ENCODE assay signal across 8 cellular contexts in genomic region chr17:40322417-40323315, GRCh38. TPM values are rescaled to one million over a fixed set of nuclear protein-coding genes. Genes with fewer than 3 reads are reported as not detected.
DNase-seq lines count a peak whose midpoint lies in the region; ATAC-seq and TF ChIP-seq lines count a peak whose summit lies in the region.

No MANE protein-coding gene starts in this region.

- no peak for TF ChIP-seq CTCF in HCT116 (IDR thresholded peaks at IDR 0.05 in 2 of 3, conservative IDR thresholded peaks at IDR 0.05 in 1 of 3; ENCODE audit: borderline replicate concordance in 1 of 3, insufficient read depth in 1 of 3, low read depth in 2 of 3, low read length in 2 of 3)

- peak overlapping the region; percentile 95 for H3K4me2 ChIP-seq in HCT116 (ENCODE audit: low read length)

- H3K27me3 ChIP-seq in HCT116 (ENCODE audit: insufficient read depth, low read length): no peaks in the 10 kb centered on the region

- H3K36me3 ChIP-seq in HCT116 (ENCODE audit: control insufficient read depth in 1 of 2, insufficient read depth in 2 of 2, low read length in 2 of 2): no peaks in the 10 kb centered on the region

- intact Hi-C loops in HCT116 (cut with micrococcal nuclease): no loop called here

- peak overlapping the region; percentile 66 for H3K9ac ChIP-seq in HCT116 (ENCODE audit: low read length)

- RAD21 ChIA-PET in HCT116 (lab: Charles Lee; ENCODE audit: low non-redundant PET in 1 of 2, low total read pairs in 2 of 2, uncharacterized antibody in 2 of 2, unreplicated experiment in 2 of 2): no interaction called here

- no peaks in the 10 kb centered on the region for H3K9me3 Mint-ChIP-seq in activated CD8-positive, alpha-beta memory T cell treated with anti-CD3 and anti-CD28 coated beads, Interleukin-2, amount 10 ng/mL, durations not matched to agents 7 days and 5 days (ENCODE audit: low read depth)
- H3K9me3 Mint-ChIP-seq in naive thymus-derived CD8-positive, alpha-beta T cell: peaks cover 0 to 5% (median 0%) of the 10 kb centered on the region in 9 donors
- no peaks in the 10 kb centered on the region for H3K9me3 Mint-ChIP-seq in stimulated activated naive B cell treated with anti-CD40 and anti-IgM and Interleukin-4, amounts not matched to agents 10 μg/mL and 1 μg/mL and 100 μg/mL, for 72 hours

- no peaks in the 10 kb centered on the region for H3K9me2 ChIP-seq in HCT116 (ENCODE audit: insufficient read depth)

- DNase-seq in GM04503 (ENCODE audit: low read depth) (peak; percentile 71), HCT116 (ENCODE audit: low read depth, low spot score) (peak; percentile 40), epidermal melanocyte (ENCODE audit: insufficient read length, low spot score) (peak; percentile 87)
- peak; percentile 84 for DNase-seq in NK-92 treated with Interleukin-12 subunit alpha and Interleukin-12 subunit beta, amount 100 ng/mL, for 24 hours (lab: John Stamatoyannopoulos, UW)
- DNase-seq in activated CD8-positive, alpha-beta memory T cell treated with anti-CD3 and anti-CD28 coated beads, Interleukin-2, amount 10 ng/mL, durations not matched to agents 7 days and 5 days: peak; percentile 93
- peak; percentile 74 to 100 (median 97) for DNase-seq in naive thymus-derived CD8-positive, alpha-beta T cell
- DNase-seq in stimulated activated naive B cell treated with anti-CD40 and anti-IgM and Interleukin-4, amounts not matched to agents 10 μg/mL and 1 μg/mL and 100 μg/mL, for 72 hours: peak; percentile 91

- H3K4me1 ChIP-seq in HCT116 (ENCODE audit: control insufficient read depth in 1 of 2, insufficient read depth in 2 of 2, low read length in 2 of 2): peaks cover 36 to 60% of the 10 kb centered on the region in 2 experiments

- CTCF ChIA-PET in HCT116 (lab: Charles Lee): no interaction called here
- CTCF ChIA-PET in activated CD8-positive, alpha-beta memory T cell treated with anti-CD3 and anti-CD28 coated beads, Interleukin-2, amount 10 ng/mL, durations not matched to agents 7 days and 5 days (lab: Charles Lee): interaction anchor here (0.7 to 5.2 kb wide), 11 partner anchors 9 to 211 kb away, joined by 3 to 27 read pairs (median 4); partner anchors contain the start of gene WIPF2

- peak overlapping the region; percentile 97 for H3K27ac Mint-ChIP-seq in activated CD8-positive, alpha-beta memory T cell treated with anti-CD3 and anti-CD28 coated beads, Interleukin-2, amount 10 ng/mL, durations not matched to agents 7 days and 5 days
- H3K27ac Mint-ChIP-seq in naive thymus-derived CD8-positive, alpha-beta T cell: peak overlapping the region; percentile 98 to 100 (median 100)
- H3K27ac Mint-ChIP-seq in stimulated activated naive B cell treated with anti-CD40 and anti-IgM and Interleukin-4, amounts not matched to agents 10 μg/mL and 1 μg/mL and 100 μg/mL, for 72 hours: peak overlapping the region; percentile 100

- peak overlapping the region; percentile 94 for H3K4me3 Mint-ChIP-seq in activated CD8-positive, alpha-beta memory T cell treated with anti-CD3 and anti-CD28 coated beads, Interleukin-2, amount 10 ng/mL, durations not matched to agents 7 days and 5 days
- peak overlapping the region; percentile 83 to 97 (median 96) for H3K4me3 Mint-ChIP-seq in naive thymus-derived CD8-positive, alpha-beta T cell
- peak overlapping the region; percentile 85 to 90 for H3K4me3 Mint-ChIP-seq in stimulated activated naive B cell treated with anti-CD40 and anti-IgM and Interleukin-4, amounts not matched to agents 10 μg/mL and 1 μg/mL and 100 μg/mL, for 72 hours

- no peak overlapping the region for H2AFZ ChIP-seq in HCT116 (ENCODE audit: low read depth, low read length, poor library complexity, severe bottlenecking)

- H3K36me3 Mint-ChIP-seq in activated CD8-positive, alpha-beta memory T cell treated with anti-CD3 and anti-CD28 coated beads, Interleukin-2, amount 10 ng/mL, durations not matched to agents 7 days and 5 days: peaks cover 3% of the 10 kb centered on the region
- peaks cover 0 to 2% (median 0%) of the 10 kb centered on the region in 3 donors for H3K36me3 Mint-ChIP-seq in naive thymus-derived CD8-positive, alpha-beta T cell
- H3K36me3 Mint-ChIP-seq in stimulated activated naive B cell treated with anti-CD40 and anti-IgM and Interleukin-4, amounts not matched to agents 10 μg/mL and 1 μg/mL and 100 μg/mL, for 72 hours: peaks cover 4 to 19% of the 10 kb centered on the region in 2 donors

- H3K27me3 Mint-ChIP-seq in activated CD8-positive, alpha-beta memory T cell treated with anti-CD3 and anti-CD28 coated beads, Interleukin-2, amount 10 ng/mL, durations not matched to agents 7 days and 5 days: no peaks in the 10 kb centered on the region
- H3K27me3 Mint-ChIP-seq in naive thymus-derived CD8-positive, alpha-beta T cell: peaks cover 0 to 6% (median 0%) of the 10 kb centered on the region in 5 donors
- no peaks in the 10 kb centered on the region for H3K27me3 Mint-ChIP-seq in stimulated activated naive B cell treated with anti-CD40 and anti-IgM and Interleukin-4, amounts not matched to agents 10 μg/mL and 1 μg/mL and 100 μg/mL, for 72 hours

- POLR2A ChIA-PET in HCT116 (lab: Charles Lee): interaction anchor here (1.0 kb wide), 1 partner anchor 11 kb away, joined by 5 read pairs; no protein-coding TSS in a partner anchor
- POLR2A ChIA-PET in naive thymus-derived CD8-positive, alpha-beta T cell (lab: Charles Lee): interaction anchor here (0.5 to 28.1 kb wide), 19 partner anchors 4 to 1955 kb away, joined by 3 to 458 read pairs (median 5); partner anchors contain the start of genes EIF1, NR1D1 and RARA

- peak overlapping the region; percentile 60 for H3K27ac ChIP-seq in HCT116 (ENCODE audit: low read depth, low read length)

- ATAC-seq in HCT116 (0 out of 2 replicates have a peak, but pooled peaks have one; percentile 7), HG02610 (IDR thresholded peaks at IDR 0.05; ENCODE audit: unreplicated experiment) (no peak)
- ATAC-seq in activated CD8-positive, alpha-beta memory T cell treated with anti-CD3 and anti-CD28 coated beads, Interleukin-2, amount 10 ng/mL, durations not matched to agents 7 days and 5 days: peak; percentile 37
- ATAC-seq in naive thymus-derived CD8-positive, alpha-beta T cell: peak; percentile 31 to 40
- peak; percentile 44 to 52 for ATAC-seq in stimulated activated naive B cell treated with anti-CD40 and anti-IgM and Interleukin-4, amounts not matched to agents 10 μg/mL and 1 μg/mL and 100 μg/mL, for 72 hours (replicated peaks)

- no peaks in the 10 kb centered on the region for H3K9me3 ChIP-seq in HCT116 (ENCODE audit: control insufficient read depth in 1 of 2, insufficient read depth in 1 of 2, low read depth in 1 of 2, low read length in 2 of 2)

- no TSS peak for BruUV-seq in HCT116 (replicated peaks; lab: Mats Ljungman, UMichigan)

- no peak for TF ChIP-seq POLR2A in HCT116 (IDR thresholded peaks at IDR 0.05; ENCODE audit: borderline replicate concordance, extremely low read depth, insufficient read depth, insufficient read length)

- peaks cover 87% of the 10 kb centered on the region for H3K4me1 Mint-ChIP-seq in activated CD8-positive, alpha-beta memory T cell treated with anti-CD3 and anti-CD28 coated beads, Interleukin-2, amount 10 ng/mL, durations not matched to agents 7 days and 5 days
- peaks cover 60 to 96% (median 89%) of the 10 kb centered on the region in 4 donors for H3K4me1 Mint-ChIP-seq in naive thymus-derived CD8-positive, alpha-beta T cell
- H3K4me1 Mint-ChIP-seq in stimulated activated naive B cell treated with anti-CD40 and anti-IgM and Interleukin-4, amounts not matched to agents 10 μg/mL and 1 μg/mL and 100 μg/mL, for 72 hours: peaks cover 80 to 98% of the 10 kb centered on the region in 2 donors

- no peaks in the 10 kb centered on the region for H4K20me1 ChIP-seq in HCT116 (ENCODE audit: insufficient read depth)

- peaks cover 93% of the 10 kb centered on the region for H3K79me2 ChIP-seq in HCT116 (ENCODE audit: insufficient read depth, low read length)

- peak overlapping the region; percentile 46 to 56 for H3K4me3 ChIP-seq in HCT116 (replicated peaks in 1 of 2; ENCODE audit: low read depth in 1 of 2, low read length in 2 of 2)

- no peak for TF ChIP-seq RAD21 in HCT116 (IDR thresholded peaks at IDR 0.05; ENCODE audit: low read depth)

TF ChIP-seq in HCT116, 20 proteins besides CTCF, POLR2A, EP300 and RAD21:
- peak; percentile 84 for TF ChIP-seq TCF7L2 (IDR thresholded peaks at IDR 0.05; ENCODE audit: borderline replicate concordance, extremely low read depth, insufficient read depth, insufficient read length)
- TF ChIP-seq EGR1 (IDR thresholded peaks at IDR 0.05; ENCODE audit: low read depth): no peak

RNA-seq across cellular contexts. Expression of gene RARA, which starts 13.7 kb away (rescaled TPM):
- total RNA-seq in HCT116 (2021; ENCODE audit: unreplicated experiment): 35.1 TPM
- polyA plus RNA-seq in HCT116 (2012): 38.1 and 46.6 TPM in 2 replicates
- 10 to 100 TPM; 29.9 to 39.5 TPM for total RNA-seq in activated CD8-positive, alpha-beta memory T cell treated with anti-CD3 and anti-CD28 coated beads, Interleukin-2, amount 10 ng/mL, durations not matched to agents 7 days and 5 days
- total RNA-seq in naive thymus-derived CD8-positive, alpha-beta T cell: 10 to 100 TPM; 39.2 to 39.9 TPM
- polyA plus RNA-seq in naive thymus-derived CD8-positive, alpha-beta T cell: 10 to 100 TPM in 1 of 3 donors, 1 to 10 TPM in 2; 7.2 to 12.4 (median 9.0) TPM

RNA-seq across cellular contexts. Expression of gene CDC6, which starts 35.0 kb away (rescaled TPM):
- 117 TPM for total RNA-seq in HCT116 (2021; ENCODE audit: unreplicated experiment)
- polyA plus RNA-seq in HCT116 (2012): 37.2 and 38.7 TPM in 2 replicates
- 100 to 1,000 TPM; 109 to 111 TPM for total RNA-seq in activated CD8-positive, alpha-beta memory T cell treated with anti-CD3 and anti-CD28 coated beads, Interleukin-2, amount 10 ng/mL, durations not matched to agents 7 days and 5 days
- total RNA-seq in naive thymus-derived CD8-positive, alpha-beta T cell: 1 to 10 TPM; 1.5 to 1.6 TPM
- under 1 TPM in 1 of 3 donors, not detected in 2; 0.08 TPM for polyA plus RNA-seq in naive thymus-derived CD8-positive, alpha-beta T cell

RNA-seq across cellular contexts. Expression of gene GJD3, which starts 41.9 kb away (rescaled TPM):
- not detected for total RNA-seq in HCT116 (2021; ENCODE audit: unreplicated experiment)
- 0.29 and 1.5 TPM in 2 replicates for polyA plus RNA-seq in HCT116 (2012)
- total RNA-seq in activated CD8-positive, alpha-beta memory T cell treated with anti-CD3 and anti-CD28 coated beads, Interleukin-2, amount 10 ng/mL, durations not matched to agents 7 days and 5 days: not detected
- total RNA-seq in naive thymus-derived CD8-positive, alpha-beta T cell: not detected
- polyA plus RNA-seq in naive thymus-derived CD8-positive, alpha-beta T cell: not detected

Comparison
In these comparisons a context has a peak if more than half of its experiments do, and no peak if none do; other contexts are left out.
1. DNase-seq: peak in every context shown above with its lines; median percentile 97 in naive thymus-derived CD8-positive, alpha-beta T cell; 93 in activated CD8-positive, alpha-beta memory T cell treated with anti-CD3 and anti-CD28 coated beads, Interleukin-2, amount 10 ng/mL, durations not matched to agents 7 days and 5 days; 91 in stimulated activated naive B cell treated with anti-CD40 and anti-IgM and Interleukin-4, amounts not matched to agents 10 μg/mL and 1 μg/mL and 100 μg/mL, for 72 hours; 87 in epidermal melanocyte; 84 in NK-92 treated with Interleukin-12 subunit alpha and Interleukin-12 subunit beta, amount 100 ng/mL, for 24 hours; 71 in GM04503; 40 in HCT116.
2. RNA of gene CDC6, which starts 35.0 kb away (total RNA-seq): 117 TPM in HCT116 (single experiment) and 109 to 111 TPM in activated CD8-positive, alpha-beta memory T cell treated with anti-CD3 and anti-CD28 coated beads, Interleukin-2, amount 10 ng/mL, durations not matched to agents 7 days and 5 days; 1.5 to 1.6 TPM in naive thymus-derived CD8-positive, alpha-beta T cell; every median in the first group is over 10 times any median in the second.
3. Peak in every context shown above with its lines, with median percentiles within 50 percentile points of each other: H3K27ac Mint-ChIP-seq and H3K4me3 Mint-ChIP-seq.